ENCODE assay signal across 9 cellular contexts in genomic region chr1:23627065-23627464, GRCh38.
A peak's percentile ranks its signal among the peaks of the same experiment; 100 is the strongest.
DNase-seq lines count a peak whose midpoint lies in the region; ATAC-seq and TF ChIP-seq lines count a peak whose summit lies in the region.
"Had no signal": no experiment of that assay in that cellular context is flagged by ENCODE, and none has a peak within 500 bp of the region (broad histone marks: within the 10 kb centered on the region; RNA-seq: fewer than 3 reads in every experiment).

No MANE protein-coding gene starts in this region.

- H3K27ac ChIP-seq in CD8-positive, alpha-beta T cell (ENCODE audit: low read depth, low read length) = peak overlapping the region; percentile 53
- H3K27ac ChIP-seq in MM.1S (ENCODE audit: low read length) = peak overlapping the region; percentile 73; the same call in 1 of the 2 replicates
- H3K27ac ChIP-seq: gastrocnemius medialis had no signal

- peak; percentile 69 for ATAC-seq in CD8-positive, alpha-beta T cell
- ATAC-seq in naive B cell (ENCODE audit: low read depth in 2 of 2) (peak; percentile 61 to 65), GM21528 (IDR thresholded peaks at IDR 0.05; ENCODE audit: low FRiP score, unreplicated experiment) (no peak), GM19463 (IDR thresholded peaks at IDR 0.05; ENCODE audit: unreplicated experiment) (no peak)
- ATAC-seq: gastrocnemius medialis had no signal

- no peaks in the 10 kb centered on the region for H3K9me2 ChIP-seq in MM.1S (replicated peaks; ENCODE audit: insufficient read depth, low read length)

- H3K36me3 ChIP-seq in CD8-positive, alpha-beta T cell (ENCODE audit: insufficient read depth, low read length) = no peaks in the 10 kb centered on the region
- H3K36me3 ChIP-seq in MM.1S (replicated peaks; ENCODE audit: insufficient read depth, low read length) = no peaks in the 10 kb centered on the region
- H3K36me3 ChIP-seq: gastrocnemius medialis had no signal

- H3K27ac Mint-ChIP-seq in CD8-positive, alpha-beta T cell = peak overlapping the region; percentile 91
- peak overlapping the region; percentile 93 for H3K27ac Mint-ChIP-seq in activated naive CD8-positive, alpha-beta T cell
- H3K27ac Mint-ChIP-seq in naive B cell = peak overlapping the region; percentile 86 to 97 (median 95)

- H3K27me3 ChIP-seq in CD8-positive, alpha-beta T cell (ENCODE audit: insufficient read depth, low read length) = no peaks in the 10 kb centered on the region
- H3K27me3 ChIP-seq in MM.1S (replicated peaks; ENCODE audit: insufficient read depth, low read length) = no peaks in the 10 kb centered on the region
- H3K27me3 ChIP-seq: gastrocnemius medialis had no signal

- no peaks in the 10 kb centered on the region for H3K9me3 ChIP-seq in CD8-positive, alpha-beta T cell (ENCODE audit: low read length)
- no peaks in the 10 kb centered on the region for H3K9me3 ChIP-seq in MM.1S (replicated peaks; ENCODE audit: insufficient read depth, low read length)
- H3K9me3 ChIP-seq: gastrocnemius medialis had no signal

- POLR2A ChIA-PET in CD8-positive, alpha-beta T cell (lab: Charles Lee) = interaction anchor here (1.0 to 2.2 kb wide), 7 partner anchors 7 to 82 kb away, joined by 3 to 11 read pairs (median 5); partner anchors contain the start of gene ID3

- intact Hi-C loops in CD8-positive, alpha-beta T cell (cut with DNase I, micrococcal nuclease) = no loop called here

- H3K4me3 Mint-ChIP-seq in CD8-positive, alpha-beta T cell = peak overlapping the region; percentile 84
- peak overlapping the region; percentile 88 for H3K4me3 Mint-ChIP-seq in activated naive CD8-positive, alpha-beta T cell
- peak overlapping the region; percentile 66 to 93 (median 84) for H3K4me3 Mint-ChIP-seq in naive B cell

- peaks cover 1% of the 10 kb centered on the region for H3K36me3 Mint-ChIP-seq in CD8-positive, alpha-beta T cell
- peaks cover 9% of the 10 kb centered on the region for H3K36me3 Mint-ChIP-seq in activated naive CD8-positive, alpha-beta T cell
- peaks cover 0 to 18% of the 10 kb centered on the region in 2 donors for H3K36me3 Mint-ChIP-seq in naive B cell

- peak overlapping the region; percentile 81 for H3K4me2 ChIP-seq in MM.1S (ENCODE audit: low read depth, low read length)

- peak overlapping the region; percentile 70 for H2AFZ ChIP-seq in MM.1S (ENCODE audit: low read length)

- H3F3A ChIP-seq in MM.1S (ENCODE audit: insufficient read depth, low read length) = peaks cover 17% of the 10 kb centered on the region

- CTCF ChIA-PET in CD8-positive, alpha-beta T cell (lab: Charles Lee) = interaction anchor here (1.2 to 22.8 kb wide), 6 partner anchors 8 to 102 kb away, joined by 3 to 1167 read pairs (median 14); partner anchors contain the start of gene ID3

- TF ChIP-seq CTCF in CD8-positive, alpha-beta T cell (IDR thresholded peaks at IDR 0.05) = no peak
- TF ChIP-seq CTCF in MM.1S (IDR thresholded peaks at IDR 0.05; ENCODE audit: low read length) = no peak

- DNase-seq in CD8-positive, alpha-beta T cell = peak in 3 of 7 experiments; percentile 29 to 63 (median 40)
- peak; percentile 88 for DNase-seq in MM.1S
- DNase-seq in naive B cell = peak; percentile 53
- DNase-seq in hippocampal formation (lab: John Stamatoyannopoulos, UW) = no peak
- DNase-seq in stimulated activated CD4-positive, alpha-beta T cell treated with anti-CD3 and anti-CD28 coated beads, Interleukin-4, amount 100 ng/mL, for 1 hour = no peak
- DNase-seq: gastrocnemius medialis had no signal

- peaks cover 58% of the 10 kb centered on the region for H3K4me1 ChIP-seq in CD8-positive, alpha-beta T cell (ENCODE audit: insufficient read depth, low read length)
- peaks cover 33% of the 10 kb centered on the region for H3K4me1 ChIP-seq in MM.1S (ENCODE audit: low read length)
- H3K4me1 ChIP-seq: gastrocnemius medialis had no signal

- no peaks in the 10 kb centered on the region for H3K9me3 Mint-ChIP-seq in CD8-positive, alpha-beta T cell
- H3K9me3 Mint-ChIP-seq in activated naive CD8-positive, alpha-beta T cell (ENCODE audit: low read depth) = peaks cover 4% of the 10 kb centered on the region
- H3K9me3 Mint-ChIP-seq in naive B cell = peaks cover 0 to 11% (median 0%) of the 10 kb centered on the region in 7 donors

- H3K27me3 Mint-ChIP-seq in CD8-positive, alpha-beta T cell (ENCODE audit: low read depth) = no peaks in the 10 kb centered on the region
- H3K27me3 Mint-ChIP-seq in activated naive CD8-positive, alpha-beta T cell = no peaks in the 10 kb centered on the region
- H3K27me3 Mint-ChIP-seq in naive B cell = no peaks in the 10 kb centered on the region

- peaks cover 65% of the 10 kb centered on the region for H3K4me1 Mint-ChIP-seq in CD8-positive, alpha-beta T cell (ENCODE audit: low read depth)
- peaks cover 66% of the 10 kb centered on the region for H3K4me1 Mint-ChIP-seq in activated naive CD8-positive, alpha-beta T cell (ENCODE audit: low read depth)
- peaks cover 66 to 97% (median 82%) of the 10 kb centered on the region in 3 donors for H3K4me1 Mint-ChIP-seq in naive B cell

- peak overlapping the region; percentile 58 for H3K4me3 ChIP-seq in CD8-positive, alpha-beta T cell (ENCODE audit: low read depth, low read length)
- H3K4me3 ChIP-seq in MM.1S (ENCODE audit: low read length) = peak overlapping the region; percentile 63
- H3K4me3 ChIP-seq: gastrocnemius medialis had no signal

- peak overlapping the region; percentile 44; the same call in 1 of the 2 replicates for H3K9ac ChIP-seq in MM.1S (ENCODE audit: low read length)

- H4K20me1 ChIP-seq in MM.1S (ENCODE audit: insufficient read depth, low read length) = no peaks in the 10 kb centered on the region

- peaks cover 4% of the 10 kb centered on the region; the same call in 1 of the 2 replicates for H3K79me2 ChIP-seq in MM.1S (ENCODE audit: low read length)

Comparison
In these comparisons a context has a peak if more than half of its experiments do, and no peak if none do; other contexts are left out.
1. ATAC-seq: peak in CD8-positive, alpha-beta T cell (single experiment) and naive B cell (2 of 2); none in GM21528 (single experiment) and GM19463 (single experiment).
2. DNase-seq: peak in MM.1S (single experiment) and naive B cell (single experiment); none in hippocampal formation (0 of 2) and stimulated activated CD4-positive, alpha-beta T cell treated with anti-CD3 and anti-CD28 coated beads, Interleukin-4, amount 100 ng/mL, for 1 hour (single experiment).
3. Peak in every context shown above with its lines, with median percentiles within 50 percentile points of each other: H3K27ac Mint-ChIP-seq and H3K4me3 Mint-ChIP-seq.